Comparison of ENCODE assay signal across 1 cellular context in genomic region chr1:153976819-153977249, GRCh38.
TF ChIP-seq lines count a peak whose summit lies in the region.

No MANE protein-coding gene starts in this region.

TF ChIP-seq in HEK293, 187 proteins besides CTCF, POLR2A, EP300 and RAD21 (continued from another document):
- TF ChIP-seq ZNF148 (tag by site-specific recombination; IDR thresholded peaks at IDR 0.05; ENCODE audit: borderline replicate concordance): no peak
- no peak for TF ChIP-seq ZNF558 (tag by site-specific recombination; IDR thresholded peaks at IDR 0.05)
- peak; percentile 46; the same call in 1 of the 2 replicates for TF ChIP-seq GLIS1 (tag by site-specific recombination; IDR thresholded peaks at IDR 0.05)
- TF ChIP-seq ZNF664 (tag by site-specific recombination; IDR thresholded peaks at IDR 0.05): no peak
- no peak for TF ChIP-seq ZNF223 (tag by site-specific recombination; IDR thresholded peaks at IDR 0.05)
- TF ChIP-seq ZBTB17 (tag by site-specific recombination; IDR thresholded peaks at IDR 0.05): no peak
- TF ChIP-seq TRIM28 (IDR thresholded peaks at IDR 0.05; ENCODE audit: borderline replicate concordance, low read length): no peak
- TF ChIP-seq ZNF670 (tag by site-specific recombination; IDR thresholded peaks at IDR 0.05; ENCODE audit: low read depth): no peak
- TF ChIP-seq SCRT2 (tag by site-specific recombination; IDR thresholded peaks at IDR 0.05): no peak
- no peak; the same call in 1 of the 2 replicates for TF ChIP-seq ZNF600 (tag by site-specific recombination; IDR thresholded peaks at IDR 0.05)
- no peak for TF ChIP-seq ZBTB8A (tag by site-specific recombination; IDR thresholded peaks at IDR 0.05)
- TF ChIP-seq ZNF707 (tag by site-specific recombination; IDR thresholded peaks at IDR 0.05): no peak
- 0 out of 2 replicates have a peak, but pooled peaks have one; percentile 5 for TF ChIP-seq ZBTB11 (tag by site-specific recombination; conservative IDR thresholded peaks at IDR 0.05; ENCODE audit: low read depth)
- TF ChIP-seq ZBTB20 (tag by site-specific recombination; IDR thresholded peaks at IDR 0.05): no peak
- TF ChIP-seq ZNF677 (tag by site-specific recombination; IDR thresholded peaks at IDR 0.05): no peak
- no peak for TF ChIP-seq PRDM6 (tag by site-specific recombination; IDR thresholded peaks at IDR 0.05)
- no peak for TF ChIP-seq ZNF416 (tag by site-specific recombination; IDR thresholded peaks at IDR 0.05)
- no peak for TF ChIP-seq ZBTB21 (tag by site-specific recombination; IDR thresholded peaks at IDR 0.05)
- TF ChIP-seq ZNF202 (tag by site-specific recombination; IDR thresholded peaks at IDR 0.05; ENCODE audit: borderline replicate concordance): no peak
- no peak for TF ChIP-seq EGR2 (tag by site-specific recombination; IDR thresholded peaks at IDR 0.05; ENCODE audit: low read depth)
- no peak for TF ChIP-seq ZFHX2 (tag by site-specific recombination; conservative IDR thresholded peaks at IDR 0.05)
- TF ChIP-seq ZNF629 (tag by site-specific recombination; IDR thresholded peaks at IDR 0.05): no peak
- no peak for TF ChIP-seq ZSCAN5A (tag by site-specific recombination; IDR thresholded peaks at IDR 0.05)
- TF ChIP-seq HOXC10 (CRISPR knock-in tag; IDR thresholded peaks at IDR 0.05): no peak
- no peak for TF ChIP-seq ZNF404 (tag by site-specific recombination; IDR thresholded peaks at IDR 0.05)
- no peak for TF ChIP-seq REST (tag by site-specific recombination; IDR thresholded peaks at IDR 0.05)
- TF ChIP-seq ZEB2 (tag by site-specific recombination; IDR thresholded peaks at IDR 0.05): no peak
- no peak for TF ChIP-seq ZNF514 (tag by site-specific recombination; IDR thresholded peaks at IDR 0.05)
- TF ChIP-seq SCRT1 (tag by site-specific recombination; IDR thresholded peaks at IDR 0.05; ENCODE audit: borderline replicate concordance): no peak; the same call in 1 of the 2 replicates
- no peak for TF ChIP-seq PBX3 (CRISPR knock-in tag; IDR thresholded peaks at IDR 0.05)
- peak; percentile 43; the same call in 1 of the 2 replicates for TF ChIP-seq PRDM10 (tag by site-specific recombination; IDR thresholded peaks at IDR 0.05)
- TF ChIP-seq GLIS2 (tag by site-specific recombination; IDR thresholded peaks at IDR 0.05): 0 out of 2 replicates have a peak, but pooled peaks have one; percentile 48
- no peak for TF ChIP-seq ZSCAN18 (tag by site-specific recombination; IDR thresholded peaks at IDR 0.05)
